In the genomic region with DNA sequence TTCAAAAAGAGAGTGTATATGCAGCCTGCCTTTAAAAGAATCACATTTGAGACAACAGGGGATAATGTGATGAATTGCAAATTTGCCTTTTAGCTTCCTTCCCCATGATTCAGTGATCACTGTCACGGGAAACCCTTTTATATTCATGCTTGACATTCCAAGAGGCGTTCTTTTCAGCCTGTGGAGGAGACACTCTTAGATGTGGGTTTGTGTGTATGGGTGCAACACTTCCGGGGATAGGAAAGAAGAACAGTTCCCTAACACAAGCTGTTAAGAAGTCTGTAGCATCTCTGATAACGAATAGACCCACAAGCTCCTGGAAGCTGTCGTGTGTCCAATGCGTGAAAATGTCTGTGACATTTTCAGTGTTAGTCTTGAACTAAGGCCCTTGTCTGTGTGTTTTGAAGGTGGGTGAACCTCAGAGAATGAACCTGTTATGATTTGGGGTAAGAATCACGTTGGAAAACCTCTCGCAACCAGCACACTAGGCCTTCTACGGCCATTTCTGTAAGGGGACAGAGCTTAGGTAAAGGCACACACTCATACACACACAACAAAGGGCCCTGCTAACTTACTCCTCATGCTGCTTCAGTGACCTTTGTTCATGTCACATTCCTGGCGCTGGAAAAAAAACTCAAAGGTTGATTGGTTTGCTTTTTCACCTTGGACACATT, we compare ENCODE assay signal across 17 cellular contexts.
DNase-seq lines count a peak whose midpoint lies in the region; ATAC-seq, FAIRE-seq and TF ChIP-seq lines count a peak whose summit lies in the region.
"Had no signal": no experiment of that assay in that cellular context is flagged by ENCODE, and none has a peak within 500 bp of the region (broad histone marks: within the 10 kb centered on the region; RNA-seq: fewer than 3 reads in every experiment).

No MANE protein-coding gene starts in this region.

- TF ChIP-seq CTCF in cardiac muscle cell (IDR thresholded peaks at IDR 0.05; ENCODE audit: low read depth, low read length): no peak
- no peak for TF ChIP-seq CTCF in heart left ventricle (IDR thresholded peaks at IDR 0.05)
- TF ChIP-seq CTCF in choroid plexus epithelial cell (conservative IDR thresholded peaks at IDR 0.05; ENCODE audit: low read depth, low read length): no peak
- TF ChIP-seq CTCF in liver (IDR thresholded peaks at IDR 0.05; ENCODE audit: low read depth, low read length, missing input control): no peak
- TF ChIP-seq CTCF in omental fat pad (IDR thresholded peaks at IDR 0.05): no peak

- 75 to 85% (median 80%) methylated on average over 10 of the region's 10 CpGs for WGBS in heart left ventricle, 4 donors
- WGBS in liver: 75% methylated on average over 10 of the region's 10 CpGs

- peak; percentile 24 to 45 for TF ChIP-seq RAD21 in liver (IDR thresholded peaks at IDR 0.05)

- H3K36me3 ChIP-seq in cardiac muscle cell (no peaks in the 10 kb centered on the region), heart left ventricle (peaks cover 0 to 47% (median 24%) of the 10 kb centered on the region in 9 donors), liver (ENCODE audit: control insufficient read depth in 4 of 4, insufficient read depth in 3 of 4, low read depth in 1 of 4, low read length in 3 of 4) (no peaks in the 10 kb centered on the region)
- H3K36me3 ChIP-seq: thoracic aorta had no signal

- no peak for TF ChIP-seq POLR2A in heart left ventricle (IDR thresholded peaks at IDR 0.05)

- intact Hi-C loops in heart left ventricle (cut with DNase I): no loop called here

- H3K9me3 ChIP-seq in cardiac muscle cell (ENCODE audit: low read depth) (no peaks in the 10 kb centered on the region), heart left ventricle (no peaks in the 10 kb centered on the region), liver (ENCODE audit: control insufficient read depth in 4 of 4, low read length in 3 of 4) (no peaks in the 10 kb centered on the region)
- H3K9me3 ChIP-seq: thoracic aorta had no signal

- ATAC-seq in heart left ventricle (no peak), omental fat pad (ENCODE audit: low FRiP score) (no peak), GM19463 (IDR thresholded peaks at IDR 0.05; ENCODE audit: unreplicated experiment) (no peak), HG02852 (IDR thresholded peaks at IDR 0.05; ENCODE audit: unreplicated experiment) (no peak)
- ATAC-seq: left ventricle myocardium superior had no signal

- H3K4me3 ChIP-seq in cardiac muscle cell (no peak overlapping the region), heart left ventricle (no peak overlapping the region), choroid plexus epithelial cell (ENCODE audit: low read depth, low read length) (no peak overlapping the region), liver (ENCODE audit: low read depth in 1 of 3, low read length in 3 of 3) (no peak overlapping the region)
- H3K4me3 ChIP-seq: thoracic aorta had no signal

- peak in 1 of 2 donors; percentile 56 for DNase-seq in cardiac muscle cell (ENCODE audit: low read depth in 1 of 2, low spot score in 1 of 2)
- no peak for DNase-seq in heart left ventricle
- DNase-seq in choroid plexus epithelial cell (ENCODE audit: low read depth): peak; percentile 4
- peak; percentile 65 for DNase-seq in urothelium cell line (ENCODE audit: low spot score)
- no peak for DNase-seq in omental fat pad (ENCODE audit: low spot score)
- DNase-seq: cerebellar nuclear complex, DMS79 treated with DMSO at 0.1 percent for 48 hours, left ventricle myocardium superior, NCI-H1048, NCI-H69, SIG-M5 had no signal

- H3K4me1 ChIP-seq in cardiac muscle cell (ENCODE audit: low read depth): peaks cover 30% of the 10 kb centered on the region
- H3K4me1 ChIP-seq in heart left ventricle: peaks cover 0 to 22% (median 6%) of the 10 kb centered on the region in 12 donors
- H3K4me1 ChIP-seq in liver (ENCODE audit: control insufficient read depth in 4 of 4, insufficient read depth in 4 of 4, low read length in 3 of 4): peaks cover 5 to 43% (median 29%) of the 10 kb centered on the region in 4 donors

- H3K27ac ChIP-seq in cardiac muscle cell: peak overlapping the region; percentile 75
- no peak overlapping the region for H3K27ac ChIP-seq in heart left ventricle
- peak overlapping the region; percentile 25 to 64 for H3K27ac ChIP-seq in liver (ENCODE audit: low read depth in 1 of 2, low read length in 2 of 2)
- H3K27ac ChIP-seq: 22Rv1, HL-60, thoracic aorta had no signal

- H3K9ac ChIP-seq in liver (ENCODE audit: low read depth in 1 of 2, low read length in 2 of 2): no peak overlapping the region

- peak; percentile 20 for FAIRE-seq in urothelium cell line (lab: Jason Lieb, UNC)

- H3K27me3 ChIP-seq in cardiac muscle cell (no peaks in the 10 kb centered on the region), heart left ventricle (no peaks in the 10 kb centered on the region), liver (ENCODE audit: control insufficient read depth in 4 of 4, insufficient read depth in 4 of 4, low read length in 3 of 4) (no peaks in the 10 kb centered on the region)

TF ChIP-seq in liver, 16 proteins besides CTCF, POLR2A, EP300 and RAD21:
- TF ChIP-seq, protein P1, sequence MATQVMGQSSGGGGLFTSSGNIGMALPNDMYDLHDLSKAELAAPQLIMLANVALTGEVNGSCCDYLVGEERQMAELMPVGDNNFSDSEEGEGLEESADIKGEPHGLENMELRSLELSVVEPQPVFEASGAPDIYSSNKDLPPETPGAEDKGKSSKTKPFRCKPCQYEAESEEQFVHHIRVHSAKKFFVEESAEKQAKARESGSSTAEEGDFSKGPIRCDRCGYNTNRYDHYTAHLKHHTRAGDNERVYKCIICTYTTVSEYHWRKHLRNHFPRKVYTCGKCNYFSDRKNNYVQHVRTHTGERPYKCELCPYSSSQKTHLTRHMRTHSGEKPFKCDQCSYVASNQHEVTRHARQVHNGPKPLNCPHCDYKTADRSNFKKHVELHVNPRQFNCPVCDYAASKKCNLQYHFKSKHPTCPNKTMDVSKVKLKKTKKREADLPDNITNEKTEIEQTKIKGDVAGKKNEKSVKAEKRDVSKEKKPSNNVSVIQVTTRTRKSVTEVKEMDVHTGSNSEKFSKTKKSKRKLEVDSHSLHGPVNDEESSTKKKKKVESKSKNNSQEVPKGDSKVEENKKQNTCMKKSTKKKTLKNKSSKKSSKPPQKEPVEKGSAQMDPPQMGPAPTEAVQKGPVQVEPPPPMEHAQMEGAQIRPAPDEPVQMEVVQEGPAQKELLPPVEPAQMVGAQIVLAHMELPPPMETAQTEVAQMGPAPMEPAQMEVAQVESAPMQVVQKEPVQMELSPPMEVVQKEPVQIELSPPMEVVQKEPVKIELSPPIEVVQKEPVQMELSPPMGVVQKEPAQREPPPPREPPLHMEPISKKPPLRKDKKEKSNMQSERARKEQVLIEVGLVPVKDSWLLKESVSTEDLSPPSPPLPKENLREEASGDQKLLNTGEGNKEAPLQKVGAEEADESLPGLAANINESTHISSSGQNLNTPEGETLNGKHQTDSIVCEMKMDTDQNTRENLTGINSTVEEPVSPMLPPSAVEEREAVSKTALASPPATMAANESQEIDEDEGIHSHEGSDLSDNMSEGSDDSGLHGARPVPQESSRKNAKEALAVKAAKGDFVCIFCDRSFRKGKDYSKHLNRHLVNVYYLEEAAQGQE (IDR thresholded peaks at IDR 0.05): no peak
- TF ChIP-seq RXRA (IDR thresholded peaks at IDR 0.05) (peak; percentile 83), EGR1 (IDR thresholded peaks at IDR 0.05; ENCODE audit: low read depth in 2 of 2) (peak; percentile 57 to 68), JUND (IDR thresholded peaks at IDR 0.05) (peak in 1 of 2 donors; percentile 72), GABPA (IDR thresholded peaks at IDR 0.05 in 1 of 2, conservative IDR thresholded peaks at IDR 0.05 in 1 of 2) (no peak), FOXA2 (IDR thresholded peaks at IDR 0.05) (no peak), SP1 (IDR thresholded peaks at IDR 0.05) (peak; percentile 99), FOXA1 (IDR thresholded peaks at IDR 0.05) (no peak), YY1 (IDR thresholded peaks at IDR 0.05) (peak; percentile 77), HNF4A (conservative IDR thresholded peaks at IDR 0.05) (peak; percentile 97 to 98), HNF4G (IDR thresholded peaks at IDR 0.05) (peak; percentile 92), TAF1 (conservative IDR thresholded peaks at IDR 0.05) (no peak), NR2F2 (IDR thresholded peaks at IDR 0.05) (peak; percentile 73)
- TF ChIP-seq, protein P2, sequence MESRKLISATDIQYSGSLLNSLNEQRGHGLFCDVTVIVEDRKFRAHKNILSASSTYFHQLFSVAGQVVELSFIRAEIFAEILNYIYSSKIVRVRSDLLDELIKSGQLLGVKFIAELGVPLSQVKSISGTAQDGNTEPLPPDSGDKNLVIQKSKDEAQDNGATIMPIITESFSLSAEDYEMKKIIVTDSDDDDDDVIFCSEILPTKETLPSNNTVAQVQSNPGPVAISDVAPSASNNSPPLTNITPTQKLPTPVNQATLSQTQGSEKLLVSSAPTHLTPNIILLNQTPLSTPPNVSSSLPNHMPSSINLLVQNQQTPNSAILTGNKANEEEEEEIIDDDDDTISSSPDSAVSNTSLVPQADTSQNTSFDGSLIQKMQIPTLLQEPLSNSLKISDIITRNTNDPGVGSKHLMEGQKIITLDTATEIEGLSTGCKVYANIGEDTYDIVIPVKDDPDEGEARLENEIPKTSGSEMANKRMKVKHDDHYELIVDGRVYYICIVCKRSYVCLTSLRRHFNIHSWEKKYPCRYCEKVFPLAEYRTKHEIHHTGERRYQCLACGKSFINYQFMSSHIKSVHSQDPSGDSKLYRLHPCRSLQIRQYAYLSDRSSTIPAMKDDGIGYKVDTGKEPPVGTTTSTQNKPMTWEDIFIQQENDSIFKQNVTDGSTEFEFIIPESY (IDR thresholded peaks at IDR 0.05): peak; percentile 37
- TF ChIP-seq, protein P3, sequence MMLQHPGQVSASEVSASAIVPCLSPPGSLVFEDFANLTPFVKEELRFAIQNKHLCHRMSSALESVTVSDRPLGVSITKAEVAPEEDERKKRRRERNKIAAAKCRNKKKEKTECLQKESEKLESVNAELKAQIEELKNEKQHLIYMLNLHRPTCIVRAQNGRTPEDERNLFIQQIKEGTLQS (IDR thresholded peaks at IDR 0.05): peak; percentile 23
- TF ChIP-seq, protein P4, sequence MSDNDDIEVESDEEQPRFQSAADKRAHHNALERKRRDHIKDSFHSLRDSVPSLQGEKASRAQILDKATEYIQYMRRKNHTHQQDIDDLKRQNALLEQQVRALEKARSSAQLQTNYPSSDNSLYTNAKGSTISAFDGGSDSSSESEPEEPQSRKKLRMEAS (IDR thresholded peaks at IDR 0.05): peak; percentile 77

Comparison
In these comparisons a context has a peak if more than half of its experiments do, and no peak if none do; other contexts are left out.
1. H3K27ac ChIP-seq: peak in cardiac muscle cell (single experiment) and liver (2 of 2); none in heart left ventricle (0 of 12).
2. DNase-seq: peak in choroid plexus epithelial cell (single experiment) and urothelium cell line (single experiment); none in heart left ventricle (0 of 5) and omental fat pad (single experiment).